ENCODE assay signal across 21 cellular contexts in the genomic region with DNA sequence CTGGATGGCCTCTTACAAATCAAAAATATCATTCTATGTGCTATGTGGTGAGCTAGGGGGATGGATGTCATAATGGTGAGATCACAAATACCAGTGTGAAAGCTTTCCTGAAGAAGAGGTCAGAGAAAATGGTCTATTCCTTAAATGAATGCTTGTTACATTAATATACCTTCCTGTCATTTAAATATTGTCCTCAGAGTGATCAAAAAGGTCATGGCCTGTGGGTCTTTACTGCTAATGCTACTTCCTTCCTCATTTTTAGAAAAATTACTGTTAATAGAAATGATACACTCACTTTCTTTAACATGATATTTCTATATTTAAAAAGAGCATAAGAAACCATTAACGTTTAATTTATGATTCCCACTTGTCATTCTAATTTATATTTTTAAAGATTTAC. TPM values are rescaled to one million over a fixed set of nuclear protein-coding genes. Genes with fewer than 3 reads are reported as not detected.
DNase-seq lines count a peak whose midpoint lies in the region; TF ChIP-seq lines count a peak whose summit lies in the region.
"Had no signal": no experiment of that assay in that cellular context is flagged by ENCODE, and none has a peak within 500 bp of the region (broad histone marks: within the 10 kb centered on the region; RNA-seq: fewer than 3 reads in every experiment).

No MANE protein-coding gene starts in this region.

- H2AFZ ChIP-seq in osteoblast (ENCODE audit: low read length): peak overlapping the region; percentile 15
- H2AFZ ChIP-seq in neural progenitor cell (replicated peaks): no peak overlapping the region

- H3K27me3 ChIP-seq in BLaER1 (no peaks in the 10 kb centered on the region), osteoblast (ENCODE audit: insufficient read depth, low read length) (no peaks in the 10 kb centered on the region), neural progenitor cell (no peaks in the 10 kb centered on the region)
- H3K27me3 ChIP-seq: MG63 had no signal

- H3K4me2 ChIP-seq in BLaER1 (peak overlapping the region; percentile 42; the same call in 1 of the 2 replicates), osteoblast (ENCODE audit: insufficient read depth, low read length) (no peak overlapping the region), neural progenitor cell (no peak overlapping the region)

- H3K36me3 ChIP-seq in BLaER1: no peaks in the 10 kb centered on the region
- H3K36me3 ChIP-seq in osteoblast (ENCODE audit: insufficient read depth, low read length): no peaks in the 10 kb centered on the region
- H3K36me3 ChIP-seq in neural progenitor cell: no peaks in the 10 kb centered on the region
- H3K36me3 ChIP-seq: MG63 had no signal

- H3K27ac ChIP-seq in BLaER1 (no peak overlapping the region), osteoblast (ENCODE audit: low read depth, low read length) (no peak overlapping the region), neural progenitor cell (no peak overlapping the region)

- no peaks in the 10 kb centered on the region for H3F3A ChIP-seq in neural progenitor cell (ENCODE audit: low read depth)

- H3K4me3 Mint-ChIP-seq in MCF 10A (ENCODE audit: unreplicated experiment) (no peak overlapping the region), neural progenitor cell (no peak overlapping the region)
- H3K4me3 Mint-ChIP-seq: CD14-positive monocyte had no signal

- H3K9me3 ChIP-seq in BLaER1 (no peaks in the 10 kb centered on the region), osteoblast (ENCODE audit: low read depth, low read length) (no peaks in the 10 kb centered on the region), neural progenitor cell (ENCODE audit: low read depth) (no peaks in the 10 kb centered on the region)
- H3K9me3 ChIP-seq: MG63 had no signal

- H3K27ac Mint-ChIP-seq in MCF 10A (ENCODE audit: low read depth, unreplicated experiment): no peak overlapping the region
- no peak overlapping the region for H3K27ac Mint-ChIP-seq in neural progenitor cell

- H3K4me3 ChIP-seq in BLaER1: no peak overlapping the region
- no peak overlapping the region for H3K4me3 ChIP-seq in NB4 (ENCODE audit: low read depth, low read length)
- no peak overlapping the region for H3K4me3 ChIP-seq in choroid plexus epithelial cell (ENCODE audit: low read depth, low read length)
- H3K4me3 ChIP-seq in osteoblast (ENCODE audit: insufficient read depth, low read length): no peak overlapping the region
- no peak overlapping the region for H3K4me3 ChIP-seq in neural progenitor cell
- H3K4me3 ChIP-seq: MG63 had no signal

- intact Hi-C loops in MCF 10A (cut with micrococcal nuclease): no loop called here

- H3K27me3 Mint-ChIP-seq in MCF 10A (ENCODE audit: insufficient read depth, unreplicated experiment) (no peaks in the 10 kb centered on the region), neural progenitor cell (ENCODE audit: insufficient read depth, low read depth) (no peaks in the 10 kb centered on the region)

- H3K36me3 Mint-ChIP-seq in MCF 10A (ENCODE audit: insufficient read depth, unreplicated experiment): no peaks in the 10 kb centered on the region
- H3K36me3 Mint-ChIP-seq in neural progenitor cell: no peaks in the 10 kb centered on the region
- H3K36me3 Mint-ChIP-seq: CD14-positive monocyte had no signal

- POLR2A ChIA-PET in MCF 10A (lab: Yijun Ruan, JAX): interaction anchor here (0.7 to 2.5 kb wide), 2 partner anchors 9 to 29 kb away, joined by 3 to 7 read pairs; no protein-coding TSS in a partner anchor

- H3K79me2 ChIP-seq in osteoblast (ENCODE audit: insufficient read depth, low read length) (no peaks in the 10 kb centered on the region), neural progenitor cell (ENCODE audit: low read depth) (no peaks in the 10 kb centered on the region)

- no peaks in the 10 kb centered on the region for H3K4me1 Mint-ChIP-seq in MCF 10A (ENCODE audit: insufficient read depth, unreplicated experiment)
- H3K4me1 Mint-ChIP-seq in neural progenitor cell: no peaks in the 10 kb centered on the region

- CTCF ChIA-PET in MCF 10A (lab: Yijun Ruan, JAX): no interaction called here

- peaks cover 7% of the 10 kb centered on the region for H3K4me1 ChIP-seq in BLaER1
- peaks cover 7% of the 10 kb centered on the region for H3K4me1 ChIP-seq in osteoblast (ENCODE audit: insufficient read depth, low read length)
- no peaks in the 10 kb centered on the region for H3K4me1 ChIP-seq in neural progenitor cell

- H3K9me3 Mint-ChIP-seq in MCF 10A (ENCODE audit: unreplicated experiment) (no peaks in the 10 kb centered on the region), neural progenitor cell (no peaks in the 10 kb centered on the region)

- no TSS peak for BruUV-seq in MCF 10A (replicated peaks; lab: Mats Ljungman, UMichigan)

- H3K9ac ChIP-seq in BLaER1 (no peak overlapping the region), neural progenitor cell (no peak overlapping the region)

- peak; percentile 7 for DNase-seq in NB4 (ENCODE audit: low read depth)
- DNase-seq in choroid plexus epithelial cell (ENCODE audit: low read depth): peak; percentile 27
- no peak for DNase-seq in osteoblast (ENCODE audit: insufficient read length, low spot score, missing footprints)
- no peak for DNase-seq in MCF 10A (ENCODE audit: unreplicated experiment)
- no peak for DNase-seq in NCI-H524 treated with DMSO at 0.1 percent for 48 hours (lab: John Stamatoyannopoulos, UW)
- DNase-seq in stimulated activated CD4-positive, alpha-beta T cell treated with anti-CD3 and anti-CD28 coated beads, Interleukin-15, amount 100 ng/mL, for 24 hours: no peak
- no peak for DNase-seq in neural progenitor cell (ENCODE audit: low spot score)
- DNase-seq: DMS 273 treated with DMSO at 0.1 percent for 48 hours, KG1, MG63, NCI-H1105 treated with DMSO at 0.1 percent for 48 hours, NCI-H1694 treated with DMSO at 0.1 percent for 48 hours, NCI-H446, NCI-H748 treated with DMSO at 0.1 percent for 48 hours, PC-3 had no signal

- no peak for TF ChIP-seq POLR2A in NB4 (IDR thresholded peaks at IDR 0.05; ENCODE audit: extremely low read depth, insufficient read length)

- TF ChIP-seq CTCF in NB4 (IDR thresholded peaks at IDR 0.05; ENCODE audit: low read depth, low read length) (no peak), choroid plexus epithelial cell (conservative IDR thresholded peaks at IDR 0.05; ENCODE audit: low read depth, low read length) (no peak), osteoblast (IDR thresholded peaks at IDR 0.05; ENCODE audit: extremely low read depth, low read depth, low read length) (no peak), MCF 10A (IDR thresholded peaks at IDR 0.05; ENCODE audit: unreplicated experiment) (no peak), neural progenitor cell (IDR thresholded peaks at IDR 0.05) (no peak)

- H4K20me1 ChIP-seq in BLaER1: no peaks in the 10 kb centered on the region
- H4K20me1 ChIP-seq in osteoblast (ENCODE audit: insufficient read depth, low read length): no peaks in the 10 kb centered on the region
- no peaks in the 10 kb centered on the region for H4K20me1 ChIP-seq in neural progenitor cell (ENCODE audit: low read depth)

RNA-seq across cellular contexts. Expression of gene OMD, which starts 9.7 kb away (rescaled TPM):
- total RNA-seq in osteoblast: 0.36 and 1.5 TPM in 2 replicates
- total RNA-seq in MCF 10A (2022): 0.61 and 1.4 TPM in 2 replicates
- not detected in 2 replicates for total RNA-seq in neural progenitor cell (ENCODE audit: low replicate concordance)
- total RNA-seq: A172, Daoy, PC-3, SK-MEL-5 had no signal

RNA-seq across cellular contexts. Expression of gene OGN, which starts 10.2 kb away (rescaled TPM):
- total RNA-seq in osteoblast (0.36 and 0.88 TPM in 2 replicates), MCF 10A (2022) (not detected in 2 replicates), neural progenitor cell (ENCODE audit: low replicate concordance) (not detected in 2 replicates)
- total RNA-seq: A172, Daoy, H4, PC-3, SK-MEL-5 had no signal

Comparison
In these comparisons a context has a peak if more than half of its experiments do, and no peak if none do; other contexts are left out.
1. DNase-seq: peak in NB4 (single experiment) and choroid plexus epithelial cell (single experiment); none in osteoblast (single experiment), MCF 10A (single experiment), NCI-H524 treated with DMSO at 0.1 percent for 48 hours (single experiment), stimulated activated CD4-positive, alpha-beta T cell treated with anti-CD3 and anti-CD28 coated beads, Interleukin-15, amount 100 ng/mL, for 24 hours (single experiment) and neural progenitor cell (single experiment).